Comparison of ENCODE assay signal across 8 cellular contexts in the genomic region with DNA sequence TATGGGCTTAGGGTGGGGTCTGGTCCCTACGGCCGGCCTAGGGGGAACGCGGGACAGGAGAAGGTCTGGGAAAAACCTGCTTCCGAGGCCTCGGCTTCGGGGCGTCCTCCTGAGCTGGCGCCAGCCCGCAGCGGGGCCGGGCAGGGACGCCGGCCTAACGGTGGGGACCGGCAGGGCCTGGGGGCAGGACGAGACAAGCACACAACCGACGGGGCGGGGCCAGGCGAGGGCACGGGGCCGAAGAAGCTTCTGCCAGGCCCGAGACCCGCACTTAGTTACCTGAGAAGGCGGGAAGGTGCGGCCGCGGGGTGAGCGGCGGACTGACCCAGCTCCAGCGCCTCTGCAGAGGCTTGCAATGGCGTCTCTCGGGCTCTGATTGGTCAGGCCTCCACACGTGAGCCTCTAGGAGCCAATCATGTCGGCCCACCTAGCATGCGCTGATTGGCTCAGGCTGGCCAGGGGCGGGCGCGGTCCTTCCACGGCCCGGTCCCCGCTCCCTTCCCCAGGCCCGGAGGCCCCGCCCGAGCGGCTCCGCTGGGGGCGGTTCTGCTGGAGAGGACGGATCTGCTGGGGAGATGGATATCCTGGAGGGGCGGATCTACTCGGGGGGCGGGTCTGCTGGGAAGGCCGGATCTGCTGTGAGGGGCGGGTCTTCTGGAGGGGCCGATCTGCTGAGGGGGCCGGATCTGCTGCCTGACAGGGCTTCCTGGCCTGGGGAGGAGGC. TPM values are rescaled to one million over a fixed set of nuclear protein-coding genes. Genes with fewer than 3 reads are reported as not detected.
A peak's percentile ranks its signal among the peaks of the same experiment; 100 is the strongest.
DNase-seq lines count a peak whose midpoint lies in the region; ATAC-seq and TF ChIP-seq lines count a peak whose summit lies in the region.

No MANE protein-coding gene starts in this region.

- H3K4me1 ChIP-seq in mononuclear cell (ENCODE audit: insufficient read depth, low read length), result peaks cover 40% of the 10 kb centered on the region

- H3K27ac ChIP-seq in epithelial cell of prostate, result peak overlapping the region; percentile 85

- no peak; the same call in 1 of the 2 replicates for TF ChIP-seq EP300 in Ishikawa (IDR thresholded peaks at IDR 0.05; ENCODE audit: borderline replicate concordance)

- H3K9me3 ChIP-seq in mononuclear cell (ENCODE audit: low read depth, low read length), result no peaks in the 10 kb centered on the region

- peak overlapping the region; percentile 92 for H3K4me3 ChIP-seq in mononuclear cell (ENCODE audit: low read length)

- DNase-seq in DMS153 treated with DMSO at 0.1 percent for 48 hours (lab: John Stamatoyannopoulos, UW; ENCODE audit: unreplicated experiment), result peak; percentile 41
- DNase-seq in OCI-M2 (lab: John Stamatoyannopoulos, UW; ENCODE audit: unreplicated experiment), result peak; percentile 89
- DNase-seq in activated T-cell treated with anti-CD3 and anti-CD28 coated beads, Interleukin-2, amount 50 U/mL, for 1 hour, result peak; percentile 99
- peak; percentile 93 for DNase-seq in epithelial cell of prostate (ENCODE audit: low read depth, low spot score)
- peak; percentile 98 for DNase-seq in stimulated activated CD8-positive, alpha-beta memory T cell treated with anti-CD3 and anti-CD28 coated beads, Interleukin-2, amount 100 ng/mL, for 48 hours (ENCODE audit: low read depth in 2 of 2)

- peaks cover 13% of the 10 kb centered on the region for H3K27me3 ChIP-seq in mononuclear cell (ENCODE audit: insufficient read depth, low read length)

- TF ChIP-seq RAD21 in Ishikawa (IDR thresholded peaks at IDR 0.05; ENCODE audit: low read depth), result no peak

- peak; percentile 94 for ATAC-seq in GM21619 (IDR thresholded peaks at IDR 0.05; ENCODE audit: unreplicated experiment)

TF ChIP-seq in Ishikawa, 13 proteins besides CTCF, POLR2A, EP300 and RAD21:
- TF ChIP-seq YY1 (IDR thresholded peaks at IDR 0.05; ENCODE audit: low read depth), result peak; percentile 92
- TF ChIP-seq, protein P1, sequence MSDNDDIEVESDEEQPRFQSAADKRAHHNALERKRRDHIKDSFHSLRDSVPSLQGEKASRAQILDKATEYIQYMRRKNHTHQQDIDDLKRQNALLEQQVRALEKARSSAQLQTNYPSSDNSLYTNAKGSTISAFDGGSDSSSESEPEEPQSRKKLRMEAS (IDR thresholded peaks at IDR 0.05), result no peak
- TF ChIP-seq CREB1 (IDR thresholded peaks at IDR 0.05; ENCODE audit: low read depth), result peak; percentile 71; the same call in 1 of the 2 replicates
- 0 out of 2 replicates have a peak, but pooled peaks have one; percentile 12 for TF ChIP-seq TEAD4 (IDR thresholded peaks at IDR 0.05)
- TF ChIP-seq TAF1 (IDR thresholded peaks at IDR 0.05; ENCODE audit: low read depth), result peak; percentile 89
- TF ChIP-seq, protein P2, sequence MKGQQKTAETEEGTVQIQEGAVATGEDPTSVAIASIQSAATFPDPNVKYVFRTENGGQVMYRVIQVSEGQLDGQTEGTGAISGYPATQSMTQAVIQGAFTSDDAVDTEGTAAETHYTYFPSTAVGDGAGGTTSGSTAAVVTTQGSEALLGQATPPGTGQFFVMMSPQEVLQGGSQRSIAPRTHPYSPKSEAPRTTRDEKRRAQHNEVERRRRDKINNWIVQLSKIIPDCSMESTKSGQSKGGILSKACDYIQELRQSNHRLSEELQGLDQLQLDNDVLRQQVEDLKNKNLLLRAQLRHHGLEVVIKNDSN (IDR thresholded peaks at IDR 0.05), result peak; percentile 99
- TF ChIP-seq EGR1 (IDR thresholded peaks at IDR 0.05), result no peak
TF ChIP-seq in Ishikawa: peak in this region for 5.

RNA-seq across cellular contexts. Expression of a gene that starts 44.3 kb away (rescaled TPM):
- 0.10 TPM for total RNA-seq in mononuclear cell

Comparison
In these comparisons a context has a peak if more than half of its experiments do, and no peak if none do; other contexts are left out.
1. Peak in every context shown above with its lines: DNase-seq, ATAC-seq, H3K4me3 ChIP-seq and H3K27ac ChIP-seq.
2. DNase-seq: peak in every context shown above with its lines; median percentile 99 in activated T-cell treated with anti-CD3 and anti-CD28 coated beads, Interleukin-2, amount 50 U/mL, for 1 hour; 98 in stimulated activated CD8-positive, alpha-beta memory T cell treated with anti-CD3 and anti-CD28 coated beads, Interleukin-2, amount 100 ng/mL, for 48 hours; 93 in epithelial cell of prostate; 89 in OCI-M2; 41 in DMS153 treated with DMSO at 0.1 percent for 48 hours.